19 cellular contexts compared by ENCODE assay signal in the genomic region with DNA sequence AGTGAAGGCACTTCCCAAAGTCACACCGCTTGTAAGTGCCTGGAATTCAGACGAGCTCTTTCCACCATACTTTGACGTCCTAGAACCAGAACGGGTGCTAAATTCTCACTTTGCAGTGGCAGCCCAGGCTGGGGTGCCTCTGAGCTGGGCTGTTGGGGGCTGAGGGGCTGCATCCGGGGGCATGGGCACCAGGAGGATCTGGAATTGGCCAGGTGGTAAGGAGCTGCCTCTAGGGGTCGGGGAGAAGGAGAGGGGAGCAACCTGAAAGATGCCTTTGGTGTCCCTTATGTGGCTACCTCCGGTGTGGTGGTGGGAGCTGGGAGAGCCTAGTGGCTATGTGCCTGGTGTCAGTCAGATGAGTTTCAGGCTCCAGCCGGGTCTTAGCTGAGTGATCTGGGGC. TPM values are rescaled to one million over a fixed set of nuclear protein-coding genes. Genes with fewer than 3 reads are reported as not detected.
DNase-seq lines count a peak whose midpoint lies in the region; ATAC-seq and TF ChIP-seq lines count a peak whose summit lies in the region.
"Had no signal": no experiment of that assay in that cellular context is flagged by ENCODE, and none has a peak within 500 bp of the region (broad histone marks: within the 10 kb centered on the region; RNA-seq: fewer than 3 reads in every experiment).

No MANE protein-coding gene starts in this region.

- H3K4me1 ChIP-seq in left ventricle myocardium inferior (peaks cover 99% of the 10 kb centered on the region), liver (ENCODE audit: control insufficient read depth in 4 of 4, insufficient read depth in 4 of 4, low read length in 3 of 4) (peaks cover 26 to 75% (median 64%) of the 10 kb centered on the region in 4 donors), skeletal muscle satellite cell (ENCODE audit: control insufficient read depth, insufficient read depth, low read length) (peaks cover 85% of the 10 kb centered on the region)

- no peak for TF ChIP-seq RAD21 in liver (IDR thresholded peaks at IDR 0.05)

- no peaks in the 10 kb centered on the region for H3K4me1 Mint-ChIP-seq in activated T-helper 17 cell treated with anti-CD3 and anti-CD28 coated beads, Interleukin-2, amount 50 U/mL, for 72 hours

- H3K9me3 Mint-ChIP-seq in activated T-helper 17 cell treated with anti-CD3 and anti-CD28 coated beads, Interleukin-2, amount 50 U/mL, for 72 hours: no peaks in the 10 kb centered on the region

- H3K36me3 ChIP-seq in left ventricle myocardium inferior (peaks cover 29% of the 10 kb centered on the region), liver (ENCODE audit: control insufficient read depth in 4 of 4, insufficient read depth in 3 of 4, low read depth in 1 of 4, low read length in 3 of 4) (peaks cover 0 to 9% (median 3%) of the 10 kb centered on the region in 4 donors), skeletal muscle satellite cell (ENCODE audit: insufficient read depth, low read length) (peaks cover 85% of the 10 kb centered on the region)
- H3K36me3 ChIP-seq: HAP-1 had no signal

- H3K9me3 ChIP-seq in left ventricle myocardium inferior (replicated peaks): no peaks in the 10 kb centered on the region
- H3K9me3 ChIP-seq in liver (ENCODE audit: control insufficient read depth in 4 of 4, low read length in 3 of 4): no peaks in the 10 kb centered on the region
- H3K9me3 ChIP-seq in skeletal muscle satellite cell (replicated peaks; ENCODE audit: low read length): no peaks in the 10 kb centered on the region
- H3K9me3 ChIP-seq: HAP-1 had no signal

- H3K27ac Mint-ChIP-seq in activated T-helper 17 cell treated with anti-CD3 and anti-CD28 coated beads, Interleukin-2, amount 50 U/mL, for 72 hours: no peak overlapping the region

- whole genome bisulfite sequencing in liver: 92% methylated on average over 8 of the region's 8 CpGs

- ATAC-seq in Right ventricle myocardium inferior (no peak), GM21390 (IDR thresholded peaks at IDR 0.05; ENCODE audit: unreplicated experiment) (no peak), GM21360 (IDR thresholded peaks at IDR 0.05; ENCODE audit: unreplicated experiment) (no peak)
- no peak for ATAC-seq in activated T-helper 17 cell treated with anti-CD3 and anti-CD28 coated beads, Interleukin-2, amount 50 U/mL, for 72 hours (replicated peaks)
- ATAC-seq: PC-3 had no signal

- H3K9ac ChIP-seq in liver (ENCODE audit: low read depth in 1 of 2, low read length in 2 of 2) (peak overlapping the region in 1 of 2 donors; percentile 14), skeletal muscle satellite cell (ENCODE audit: low read depth, low read length) (peak overlapping the region; percentile 50)

- H3K36me3 Mint-ChIP-seq in activated T-helper 17 cell treated with anti-CD3 and anti-CD28 coated beads, Interleukin-2, amount 50 U/mL, for 72 hours (ENCODE audit: low read depth): no peaks in the 10 kb centered on the region

- intact Hi-C loops in left ventricle myocardium inferior (cut with micrococcal nuclease) (no loop called here), Right ventricle myocardium inferior (cut with DNase I) (no loop called here)

- peak overlapping the region; percentile 98 for H3K4me3 ChIP-seq in left ventricle myocardium inferior
- no peak overlapping the region for H3K4me3 ChIP-seq in liver (ENCODE audit: low read depth in 1 of 3, low read length in 3 of 3)
- H3K4me3 ChIP-seq in skeletal muscle satellite cell (ENCODE audit: low read length): peak overlapping the region; percentile 39
- H3K4me3 ChIP-seq: HAP-1 had no signal

- H3K4me2 ChIP-seq in skeletal muscle satellite cell (ENCODE audit: low read length): peak overlapping the region; percentile 68

- no peak for DNase-seq in left ventricle myocardium inferior
- DNase-seq in Right ventricle myocardium inferior (ENCODE audit: missing footprints): no peak
- DNase-seq in SIG-M5 treated with dmso at 0.1 percent for 504 hours (lab: John Stamatoyannopoulos, UW; ENCODE audit: unreplicated experiment): no peak
- DNase-seq: 8988T, C1 segment of cervical spinal cord, Karpas-422, MM.1S, NCI-H1105, NCI-H187 treated with DMSO at 0.1 percent for 48 hours, NCI-H2171, NCI-H446 treated with DMSO at 0.1 percent for 48 hours, NCI-H748 treated with DMSO at 0.1 percent for 48 hours, PC-3 had no signal

- peaks cover 56% of the 10 kb centered on the region for H3K27me3 Mint-ChIP-seq in activated T-helper 17 cell treated with anti-CD3 and anti-CD28 coated beads, Interleukin-2, amount 50 U/mL, for 72 hours

- H3K27me3 ChIP-seq in left ventricle myocardium inferior (ENCODE audit: low read depth): no peaks in the 10 kb centered on the region
- no peaks in the 10 kb centered on the region for H3K27me3 ChIP-seq in liver (ENCODE audit: control insufficient read depth in 4 of 4, insufficient read depth in 4 of 4, low read length in 3 of 4)
- no peaks in the 10 kb centered on the region for H3K27me3 ChIP-seq in skeletal muscle satellite cell (ENCODE audit: control insufficient read depth, insufficient read depth, low read length)

- no peak for TF ChIP-seq CTCF in left ventricle myocardium inferior (IDR thresholded peaks at IDR 0.05; ENCODE audit: borderline replicate concordance)
- no peak for TF ChIP-seq CTCF in liver (IDR thresholded peaks at IDR 0.05; ENCODE audit: low read depth, low read length, missing input control)

- H3K27ac ChIP-seq in left ventricle myocardium inferior (replicated peaks) (peak overlapping the region; percentile 45), liver (ENCODE audit: low read depth in 1 of 2, low read length in 2 of 2) (peak overlapping the region; percentile 65 to 74)

- no peak overlapping the region for H3K4me3 Mint-ChIP-seq in activated T-helper 17 cell treated with anti-CD3 and anti-CD28 coated beads, Interleukin-2, amount 50 U/mL, for 72 hours

TF ChIP-seq in liver, 16 proteins besides CTCF, POLR2A, EP300 and RAD21 (continues in another document):
- no peak for TF ChIP-seq EGR1 (IDR thresholded peaks at IDR 0.05; ENCODE audit: low read depth in 2 of 2)
- no peak for TF ChIP-seq TAF1 (conservative IDR thresholded peaks at IDR 0.05)
- no peak for TF ChIP-seq FOXA1 (IDR thresholded peaks at IDR 0.05)
- TF ChIP-seq, protein P1, sequence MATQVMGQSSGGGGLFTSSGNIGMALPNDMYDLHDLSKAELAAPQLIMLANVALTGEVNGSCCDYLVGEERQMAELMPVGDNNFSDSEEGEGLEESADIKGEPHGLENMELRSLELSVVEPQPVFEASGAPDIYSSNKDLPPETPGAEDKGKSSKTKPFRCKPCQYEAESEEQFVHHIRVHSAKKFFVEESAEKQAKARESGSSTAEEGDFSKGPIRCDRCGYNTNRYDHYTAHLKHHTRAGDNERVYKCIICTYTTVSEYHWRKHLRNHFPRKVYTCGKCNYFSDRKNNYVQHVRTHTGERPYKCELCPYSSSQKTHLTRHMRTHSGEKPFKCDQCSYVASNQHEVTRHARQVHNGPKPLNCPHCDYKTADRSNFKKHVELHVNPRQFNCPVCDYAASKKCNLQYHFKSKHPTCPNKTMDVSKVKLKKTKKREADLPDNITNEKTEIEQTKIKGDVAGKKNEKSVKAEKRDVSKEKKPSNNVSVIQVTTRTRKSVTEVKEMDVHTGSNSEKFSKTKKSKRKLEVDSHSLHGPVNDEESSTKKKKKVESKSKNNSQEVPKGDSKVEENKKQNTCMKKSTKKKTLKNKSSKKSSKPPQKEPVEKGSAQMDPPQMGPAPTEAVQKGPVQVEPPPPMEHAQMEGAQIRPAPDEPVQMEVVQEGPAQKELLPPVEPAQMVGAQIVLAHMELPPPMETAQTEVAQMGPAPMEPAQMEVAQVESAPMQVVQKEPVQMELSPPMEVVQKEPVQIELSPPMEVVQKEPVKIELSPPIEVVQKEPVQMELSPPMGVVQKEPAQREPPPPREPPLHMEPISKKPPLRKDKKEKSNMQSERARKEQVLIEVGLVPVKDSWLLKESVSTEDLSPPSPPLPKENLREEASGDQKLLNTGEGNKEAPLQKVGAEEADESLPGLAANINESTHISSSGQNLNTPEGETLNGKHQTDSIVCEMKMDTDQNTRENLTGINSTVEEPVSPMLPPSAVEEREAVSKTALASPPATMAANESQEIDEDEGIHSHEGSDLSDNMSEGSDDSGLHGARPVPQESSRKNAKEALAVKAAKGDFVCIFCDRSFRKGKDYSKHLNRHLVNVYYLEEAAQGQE (IDR thresholded peaks at IDR 0.05): no peak
- TF ChIP-seq YY1 (IDR thresholded peaks at IDR 0.05): no peak
- TF ChIP-seq NR2F2 (IDR thresholded peaks at IDR 0.05): no peak
- no peak for TF ChIP-seq MAX (IDR thresholded peaks at IDR 0.05)
- TF ChIP-seq ATF3 (IDR thresholded peaks at IDR 0.05): no peak
- TF ChIP-seq GABPA (IDR thresholded peaks at IDR 0.05 in 1 of 2, conservative IDR thresholded peaks at IDR 0.05 in 1 of 2): no peak
- TF ChIP-seq HNF4A (conservative IDR thresholded peaks at IDR 0.05): no peak
- no peak for TF ChIP-seq FOXA2 (IDR thresholded peaks at IDR 0.05)
- no peak for TF ChIP-seq HNF4G (IDR thresholded peaks at IDR 0.05)
- TF ChIP-seq RXRA (IDR thresholded peaks at IDR 0.05): no peak
- TF ChIP-seq SP1 (IDR thresholded peaks at IDR 0.05): no peak
- no peak for TF ChIP-seq JUND (IDR thresholded peaks at IDR 0.05)

RNA-seq across cellular contexts. Expression of gene ATOH8, which starts 7.1 kb away (rescaled TPM):
- 23.3 TPM for total RNA-seq in left ventricle myocardium inferior
- 29.1 TPM for total RNA-seq in Right ventricle myocardium inferior
- 10 to 100 TPM in 1 of 2 donors, under 1 TPM in 1; 0.33 to 37.7 TPM for total RNA-seq in liver
- polyA plus RNA-seq in liver: 10 to 100 TPM; 20.4 to 33.2 TPM
- total RNA-seq in skeletal muscle satellite cell (2012; rRNA removed): 36.3 and 44.6 TPM in 2 replicates
- not detected for total RNA-seq in activated T-helper 17 cell treated with anti-CD3 and anti-CD28 coated beads, Interleukin-2, amount 50 U/mL, for 72 hours

Comparison
In these comparisons a context has a peak if more than half of its experiments do, and no peak if none do; other contexts are left out.
1. H3K4me3 ChIP-seq: peak in left ventricle myocardium inferior (single experiment) and skeletal muscle satellite cell (single experiment); none in liver (0 of 3).